8 cellular contexts compared by ENCODE assay signal in genomic region chr12:53984901-53985357, GRCh38. TPM values are rescaled to one million over a fixed set of nuclear protein-coding genes. Genes with fewer than 3 reads are reported as not detected.
DNase-seq lines count a peak whose midpoint lies in the region; ATAC-seq and TF ChIP-seq lines count a peak whose summit lies in the region.

Gene HOXC10, plus strand, starts transcription at chr12:53985146. Its CDS starts 114 bp downstream, at chr12:53985260.

- H3K36me3 Mint-ChIP-seq in naive thymus-derived CD8-positive, alpha-beta T cell, result peaks cover 0 to 4% (median 2%) of the 10 kb centered on the region in 3 donors

- H3K27ac ChIP-seq in epithelial cell of prostate, result no peak within 1 kb of the TSS

- DNase-seq in COR-L47 (lab: John Stamatoyannopoulos, UW), result peak; percentile 47
- peak; percentile 83 for DNase-seq in HFF-Myc (ENCODE audit: extremely low read depth, low read depth)
- peak; percentile 80 for DNase-seq in NCI-H748 treated with DMSO at 0.1 percent for 48 hours (lab: John Stamatoyannopoulos, UW)
- peak; percentile 88 for DNase-seq in activated CD8-positive, alpha-beta memory T cell treated with anti-CD3 and anti-CD28 coated beads for 24 hours
- peak; percentile 33 for DNase-seq in epithelial cell of prostate (ENCODE audit: low read depth, low spot score)
- peak; percentile 44 to 77 (median 54) for DNase-seq in naive thymus-derived CD8-positive, alpha-beta T cell
- peak in 5 of 6 experiments; percentile 33 to 56 (median 52) for DNase-seq in stimulated activated naive CD4-positive, alpha-beta T cell (lab: John Stamatoyannopoulos, UW)

- peak within 1 kb of the TSS in 4 of 10 donors; percentile 25 to 91 (median 75) for H3K27ac Mint-ChIP-seq in naive thymus-derived CD8-positive, alpha-beta T cell

- TF ChIP-seq CTCF in HFF-Myc (IDR thresholded peaks at IDR 0.05; ENCODE audit: low read depth, low read length, missing control alignments), result peak; percentile 74

- POLR2A ChIA-PET in naive thymus-derived CD8-positive, alpha-beta T cell (lab: Charles Lee), result interaction anchor here (0.6 kb wide), 1 partner anchor 485 kb away, joined by 3 read pairs; no protein-coding TSS in a partner anchor

- peak within 1 kb of the TSS; percentile 51 for H3K4me3 ChIP-seq in HFF-Myc (replicated peaks; ENCODE audit: low read depth, low read length)

- peak within 1 kb of the TSS; percentile 28 to 86 (median 70) for H3K4me3 Mint-ChIP-seq in naive thymus-derived CD8-positive, alpha-beta T cell

- peaks cover 0 to 19% (median 0%) of the 10 kb centered on the region in 9 donors for H3K9me3 Mint-ChIP-seq in naive thymus-derived CD8-positive, alpha-beta T cell

- peaks cover 22 to 49% (median 31%) of the 10 kb centered on the region in 4 donors for H3K4me1 Mint-ChIP-seq in naive thymus-derived CD8-positive, alpha-beta T cell

- ATAC-seq in naive thymus-derived CD8-positive, alpha-beta T cell, result peak; percentile 28 to 56
- no peak for ATAC-seq in HG03469 (IDR thresholded peaks at IDR 0.05; ENCODE audit: unreplicated experiment)

- peaks cover 66 to 99% (median 82%) of the 10 kb centered on the region in 5 donors for H3K27me3 Mint-ChIP-seq in naive thymus-derived CD8-positive, alpha-beta T cell

RNA-seq across cellular contexts. Expression of gene HOXC10, which starts in this region (rescaled TPM):
- not detected for total RNA-seq in naive thymus-derived CD8-positive, alpha-beta T cell
- polyA plus RNA-seq in naive thymus-derived CD8-positive, alpha-beta T cell, result not detected

Comparison
In these comparisons a context has a peak if more than half of its experiments do, and no peak if none do; other contexts are left out.
1. Peak in DNase-seq and ATAC-seq in naive thymus-derived CD8-positive, alpha-beta T cell; RNA of the gene not detected or under 1 TPM.
2. DNase-seq: peak in every context shown above with its lines; median percentile 88 in activated CD8-positive, alpha-beta memory T cell treated with anti-CD3 and anti-CD28 coated beads for 24 hours; 83 in HFF-Myc; 80 in NCI-H748 treated with DMSO at 0.1 percent for 48 hours; 54 in naive thymus-derived CD8-positive, alpha-beta T cell; 52 in stimulated activated naive CD4-positive, alpha-beta T cell; 47 in COR-L47; 33 in epithelial cell of prostate.